8 cellular contexts compared by ENCODE assay signal in the genomic region with DNA sequence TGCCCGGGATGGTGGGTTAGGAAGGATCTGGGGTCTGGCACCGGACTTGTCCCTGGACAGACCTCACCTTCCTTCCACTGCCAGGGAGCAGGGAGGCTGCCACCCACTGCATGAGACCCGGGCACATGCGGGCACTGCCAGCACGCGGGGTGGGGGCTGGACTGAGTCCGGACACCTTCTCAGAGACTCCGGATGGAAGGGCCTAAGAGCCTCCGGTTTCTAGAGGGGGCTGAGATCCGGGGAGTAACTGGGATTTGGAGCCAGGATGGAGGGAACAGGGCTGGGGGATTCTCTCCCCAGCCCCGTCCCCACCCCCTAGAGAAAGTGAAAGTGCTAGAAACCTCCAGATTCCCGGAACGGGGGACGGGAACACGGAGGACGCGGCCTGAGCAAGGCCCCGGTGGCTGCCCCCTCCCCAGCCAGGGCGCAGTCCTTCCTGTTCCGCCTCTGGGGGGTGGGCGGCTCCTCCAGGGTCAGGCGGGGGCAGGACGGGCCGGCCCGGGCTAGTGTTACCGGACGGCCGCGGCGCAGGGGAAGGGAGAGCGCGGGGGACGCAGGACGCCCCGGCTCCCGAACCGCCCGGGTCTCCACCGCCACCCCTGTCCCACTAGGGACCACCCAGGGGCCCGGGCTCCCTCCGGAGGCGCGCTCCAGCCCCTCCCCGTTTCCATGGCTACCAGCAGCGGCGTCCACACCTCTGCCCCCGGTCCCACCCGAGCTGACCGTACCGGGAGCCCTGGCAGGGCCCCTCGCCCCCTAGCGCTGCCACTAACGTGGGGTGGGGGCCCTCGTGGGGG. TPM values are rescaled to one million over a fixed set of nuclear protein-coding genes. Genes with fewer than 3 reads are reported as not detected.
DNase-seq lines count a peak whose midpoint lies in the region; ATAC-seq and TF ChIP-seq lines count a peak whose summit lies in the region.

No MANE protein-coding gene starts in this region.

- H3K4me1 ChIP-seq in right atrium auricular region (peaks cover 0 to 46% of the 10 kb centered on the region in 2 donors), sigmoid colon (peaks cover 0 to 30% (median 25%) of the 10 kb centered on the region in 4 donors)

- DNase-seq in CD1c-positive myeloid dendritic cell (ENCODE audit: extremely low spot score) (peak; percentile 66), right atrium auricular region (ENCODE audit: low spot score) (no peak), sigmoid colon (no peak)
- no peak for DNase-seq in Jurkat, Clone E6-1 (ENCODE audit: low read depth, low spot score)
- DNase-seq in activated naive CD8-positive, alpha-beta T cell treated with anti-CD3 and anti-CD28 coated beads for 36 hours, result peak; percentile 32

- peak overlapping the region; percentile 87 for H3K4me3 Mint-ChIP-seq in activated naive CD8-positive, alpha-beta T cell treated with anti-CD3 and anti-CD28 coated beads for 36 hours

- H3K36me3 Mint-ChIP-seq in activated naive CD8-positive, alpha-beta T cell treated with anti-CD3 and anti-CD28 coated beads for 36 hours, result peaks cover 3% of the 10 kb centered on the region

- TF ChIP-seq EP300 in sigmoid colon (IDR thresholded peaks at IDR 0.05), result no peak

- no peaks in the 10 kb centered on the region for H3K27me3 Mint-ChIP-seq in activated naive CD8-positive, alpha-beta T cell treated with anti-CD3 and anti-CD28 coated beads for 36 hours

- H3K4me3 ChIP-seq in Jurkat, Clone E6-1 (ENCODE audit: low read length), result peak overlapping the region; percentile 70
- H3K4me3 ChIP-seq in right atrium auricular region (peak overlapping the region; percentile 86 to 93), sigmoid colon (peak overlapping the region; percentile 84 to 100 (median 94))

- ATAC-seq in GM19467 (IDR thresholded peaks at IDR 0.05; ENCODE audit: unreplicated experiment), result peak; percentile 21
- no peak for ATAC-seq in GM18858 (IDR thresholded peaks at IDR 0.05; ENCODE audit: unreplicated experiment)
- no peak for ATAC-seq in GM21717 (IDR thresholded peaks at IDR 0.05; ENCODE audit: unreplicated experiment)

- H3K27me3 ChIP-seq in right atrium auricular region (no peaks in the 10 kb centered on the region), sigmoid colon (no peaks in the 10 kb centered on the region)

- TF ChIP-seq POLR2A in sigmoid colon (IDR thresholded peaks at IDR 0.05), result no peak

- H3K9me3 Mint-ChIP-seq in activated naive CD8-positive, alpha-beta T cell treated with anti-CD3 and anti-CD28 coated beads for 36 hours, result no peaks in the 10 kb centered on the region

- H3K36me3 ChIP-seq in right atrium auricular region (no peaks in the 10 kb centered on the region), sigmoid colon (no peaks in the 10 kb centered on the region)

- peaks cover 34% of the 10 kb centered on the region for H3K4me1 Mint-ChIP-seq in activated naive CD8-positive, alpha-beta T cell treated with anti-CD3 and anti-CD28 coated beads for 36 hours

- WGBS in sigmoid colon, 2 donors, result 1 to 3% methylated on average over 54 of the region's 54 CpGs

- H3K9me3 ChIP-seq in right atrium auricular region (no peaks in the 10 kb centered on the region), sigmoid colon (no peaks in the 10 kb centered on the region)

- intact Hi-C loops in sigmoid colon (cut with DNase I), result loop anchor here (10.0 kb wide), 1 partner anchor 106 kb away; a partner anchor contains a TSS

- peak overlapping the region; percentile 73 for H3K27ac Mint-ChIP-seq in activated naive CD8-positive, alpha-beta T cell treated with anti-CD3 and anti-CD28 coated beads for 36 hours

- TF ChIP-seq CTCF in right atrium auricular region (IDR thresholded peaks at IDR 0.05) (no peak), sigmoid colon (IDR thresholded peaks at IDR 0.05) (no peak)

- peak overlapping the region; percentile 94 to 95 for H3K27ac ChIP-seq in right atrium auricular region
- H3K27ac ChIP-seq in sigmoid colon, result peak overlapping the region; percentile 81 to 86 (median 83)

RNA-seq across cellular contexts. Expression of a gene that starts 0.7 kb away (rescaled TPM):
- 252 TPM for polyA plus RNA-seq in Jurkat, Clone E6-1 (2012; ENCODE audit: insufficient read depth, insufficient read length)
- total RNA-seq in activated naive CD8-positive, alpha-beta T cell treated with anti-CD3 and anti-CD28 coated beads for 36 hours, result 10 to 100 TPM; 14.0 to 14.6 TPM
- total RNA-seq in right atrium auricular region (10 to 100 TPM; 28.5 to 42.3 TPM), sigmoid colon (10 to 100 TPM; 12.5 to 23.5 (median 18.4) TPM)
- 10 to 100 TPM in 2 of 3 donors, 1 to 10 TPM in 1; 7.2 to 54.3 (median 10.9) TPM for polyA plus RNA-seq in sigmoid colon

Comparison
In these comparisons a context has a peak if more than half of its experiments do, and no peak if none do; other contexts are left out.
1. DNase-seq: peak in CD1c-positive myeloid dendritic cell (single experiment) and activated naive CD8-positive, alpha-beta T cell treated with anti-CD3 and anti-CD28 coated beads for 36 hours (single experiment); none in Jurkat, Clone E6-1 (single experiment), right atrium auricular region (single experiment) and sigmoid colon (single experiment).
2. Peak in every context shown above with its lines, with median percentiles within 50 percentile points of each other: H3K4me3 ChIP-seq.